In the genomic region with DNA sequence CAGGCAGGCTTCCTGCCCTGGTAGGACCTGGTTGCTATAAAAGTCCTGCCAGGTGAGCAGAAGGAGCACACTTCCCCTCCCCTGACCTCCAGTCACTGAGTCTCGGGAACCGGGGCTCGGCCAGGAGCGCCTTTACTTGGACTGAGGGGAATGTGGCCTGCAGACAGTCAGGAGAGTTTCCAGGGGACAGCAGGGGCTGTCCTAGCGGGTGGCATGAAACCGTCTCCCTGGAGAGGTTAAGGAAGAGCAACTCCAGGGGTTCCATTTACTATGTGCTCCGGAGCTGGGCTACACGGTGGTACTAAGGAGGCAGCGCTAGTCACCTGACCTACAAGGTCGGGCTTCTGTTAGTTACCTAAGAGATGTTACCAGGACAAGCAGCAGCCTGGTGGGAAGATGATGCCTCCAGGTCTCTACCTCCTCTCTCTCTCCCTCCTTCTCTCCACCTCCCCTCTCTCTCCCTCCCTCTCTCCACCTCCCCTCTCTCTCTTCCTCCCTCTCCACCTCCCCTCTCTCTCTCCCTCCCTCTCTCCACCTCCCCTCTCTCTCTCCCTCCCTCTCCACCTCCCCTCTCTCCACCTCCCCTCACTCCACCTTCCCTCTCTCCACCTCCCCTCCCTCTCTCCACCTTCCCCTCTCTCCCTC, we compare ENCODE assay signal across 1 cellular context.
TF ChIP-seq lines count a peak whose summit lies in the region.

No MANE protein-coding gene starts in this region.

TF ChIP-seq in SK-N-SH, 30 proteins besides CTCF, POLR2A, EP300 and RAD21 (continued from another document):
- TF ChIP-seq, protein P1, sequence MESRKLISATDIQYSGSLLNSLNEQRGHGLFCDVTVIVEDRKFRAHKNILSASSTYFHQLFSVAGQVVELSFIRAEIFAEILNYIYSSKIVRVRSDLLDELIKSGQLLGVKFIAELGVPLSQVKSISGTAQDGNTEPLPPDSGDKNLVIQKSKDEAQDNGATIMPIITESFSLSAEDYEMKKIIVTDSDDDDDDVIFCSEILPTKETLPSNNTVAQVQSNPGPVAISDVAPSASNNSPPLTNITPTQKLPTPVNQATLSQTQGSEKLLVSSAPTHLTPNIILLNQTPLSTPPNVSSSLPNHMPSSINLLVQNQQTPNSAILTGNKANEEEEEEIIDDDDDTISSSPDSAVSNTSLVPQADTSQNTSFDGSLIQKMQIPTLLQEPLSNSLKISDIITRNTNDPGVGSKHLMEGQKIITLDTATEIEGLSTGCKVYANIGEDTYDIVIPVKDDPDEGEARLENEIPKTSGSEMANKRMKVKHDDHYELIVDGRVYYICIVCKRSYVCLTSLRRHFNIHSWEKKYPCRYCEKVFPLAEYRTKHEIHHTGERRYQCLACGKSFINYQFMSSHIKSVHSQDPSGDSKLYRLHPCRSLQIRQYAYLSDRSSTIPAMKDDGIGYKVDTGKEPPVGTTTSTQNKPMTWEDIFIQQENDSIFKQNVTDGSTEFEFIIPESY (IDR thresholded peaks at IDR 0.05; ENCODE audit: borderline replicate concordance, low read depth) = no peak
- TF ChIP-seq FOSL2 (IDR thresholded peaks at IDR 0.05; ENCODE audit: borderline replicate concordance, low read depth) = no peak
- TF ChIP-seq ELF1 (IDR thresholded peaks at IDR 0.05) = no peak
- TF ChIP-seq, protein P2, sequence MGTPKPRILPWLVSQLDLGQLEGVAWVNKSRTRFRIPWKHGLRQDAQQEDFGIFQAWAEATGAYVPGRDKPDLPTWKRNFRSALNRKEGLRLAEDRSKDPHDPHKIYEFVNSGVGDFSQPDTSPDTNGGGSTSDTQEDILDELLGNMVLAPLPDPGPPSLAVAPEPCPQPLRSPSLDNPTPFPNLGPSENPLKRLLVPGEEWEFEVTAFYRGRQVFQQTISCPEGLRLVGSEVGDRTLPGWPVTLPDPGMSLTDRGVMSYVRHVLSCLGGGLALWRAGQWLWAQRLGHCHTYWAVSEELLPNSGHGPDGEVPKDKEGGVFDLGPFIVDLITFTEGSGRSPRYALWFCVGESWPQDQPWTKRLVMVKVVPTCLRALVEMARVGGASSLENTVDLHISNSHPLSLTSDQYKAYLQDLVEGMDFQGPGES (IDR thresholded peaks at IDR 0.05; ENCODE audit: low read depth, low read length) = no peak
- TF ChIP-seq, protein P3, sequence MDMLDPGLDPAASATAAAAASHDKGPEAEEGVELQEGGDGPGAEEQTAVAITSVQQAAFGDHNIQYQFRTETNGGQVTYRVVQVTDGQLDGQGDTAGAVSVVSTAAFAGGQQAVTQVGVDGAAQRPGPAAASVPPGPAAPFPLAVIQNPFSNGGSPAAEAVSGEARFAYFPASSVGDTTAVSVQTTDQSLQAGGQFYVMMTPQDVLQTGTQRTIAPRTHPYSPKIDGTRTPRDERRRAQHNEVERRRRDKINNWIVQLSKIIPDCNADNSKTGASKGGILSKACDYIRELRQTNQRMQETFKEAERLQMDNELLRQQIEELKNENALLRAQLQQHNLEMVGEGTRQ (IDR thresholded peaks at IDR 0.05; ENCODE audit: borderline replicate concordance, low read depth, low read length) = no peak
- no peak for TF ChIP-seq SMC3 (IDR thresholded peaks at IDR 0.05; ENCODE audit: low read depth, low read length)
- TF ChIP-seq, protein P4, sequence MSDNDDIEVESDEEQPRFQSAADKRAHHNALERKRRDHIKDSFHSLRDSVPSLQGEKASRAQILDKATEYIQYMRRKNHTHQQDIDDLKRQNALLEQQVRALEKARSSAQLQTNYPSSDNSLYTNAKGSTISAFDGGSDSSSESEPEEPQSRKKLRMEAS (IDR thresholded peaks at IDR 0.05; ENCODE audit: low read depth) = no peak
- TF ChIP-seq RXRA (IDR thresholded peaks at IDR 0.05; ENCODE audit: borderline replicate concordance, low read depth) = no peak
- no peak for TF ChIP-seq POLR2AphosphoS5 (IDR thresholded peaks at IDR 0.05; ENCODE audit: low read depth, low read length)
- TF ChIP-seq, protein P5, sequence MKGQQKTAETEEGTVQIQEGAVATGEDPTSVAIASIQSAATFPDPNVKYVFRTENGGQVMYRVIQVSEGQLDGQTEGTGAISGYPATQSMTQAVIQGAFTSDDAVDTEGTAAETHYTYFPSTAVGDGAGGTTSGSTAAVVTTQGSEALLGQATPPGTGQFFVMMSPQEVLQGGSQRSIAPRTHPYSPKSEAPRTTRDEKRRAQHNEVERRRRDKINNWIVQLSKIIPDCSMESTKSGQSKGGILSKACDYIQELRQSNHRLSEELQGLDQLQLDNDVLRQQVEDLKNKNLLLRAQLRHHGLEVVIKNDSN (IDR thresholded peaks at IDR 0.05; ENCODE audit: borderline replicate concordance, low read depth) = no peak
- TF ChIP-seq RFX5 (IDR thresholded peaks at IDR 0.05; ENCODE audit: low read length) = no peak
